1 cellular context compared by ENCODE assay signal in the genomic region with DNA sequence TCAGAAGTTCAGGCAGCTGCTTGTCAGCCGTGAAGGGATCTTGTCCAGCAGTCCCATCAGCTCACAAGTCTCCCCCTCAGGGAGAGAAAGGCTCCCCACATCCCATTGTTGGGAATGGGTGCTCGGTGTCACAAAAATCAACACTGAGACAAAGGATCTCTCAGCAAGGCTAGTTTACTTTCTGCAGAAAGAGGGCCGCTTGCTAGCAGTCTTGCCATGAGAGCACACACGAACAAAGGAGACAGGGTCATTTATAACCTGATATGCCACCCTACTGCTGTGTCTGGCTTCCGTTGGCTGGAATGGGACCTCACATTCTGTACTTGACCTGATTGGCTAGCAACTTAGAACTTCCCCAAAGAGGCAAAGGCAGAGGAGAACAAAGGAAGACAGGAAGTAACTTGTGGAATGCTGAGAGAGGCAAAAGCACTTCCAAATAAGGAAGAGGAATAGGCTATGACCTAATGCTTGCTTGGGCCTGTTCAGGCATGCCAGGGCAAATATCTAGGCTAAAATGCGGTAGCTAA.
TF ChIP-seq lines count a peak whose summit lies in the region.

No MANE protein-coding gene starts in this region.

TF ChIP-seq in HEK293, 187 proteins besides CTCF, POLR2A, EP300 and RAD21 (continued from another document):
- no peak for TF ChIP-seq HOXA7 (CRISPR knock-in tag; IDR thresholded peaks at IDR 0.05; ENCODE audit: borderline replicate concordance)
- TF ChIP-seq SALL2 (tag by site-specific recombination; IDR thresholded peaks at IDR 0.05; ENCODE audit: borderline replicate concordance), result no peak
- TF ChIP-seq ZIC2 (tag by site-specific recombination; IDR thresholded peaks at IDR 0.05), result peak; percentile 23; the same call in 1 of the 2 replicates
- TF ChIP-seq, protein P1, sequence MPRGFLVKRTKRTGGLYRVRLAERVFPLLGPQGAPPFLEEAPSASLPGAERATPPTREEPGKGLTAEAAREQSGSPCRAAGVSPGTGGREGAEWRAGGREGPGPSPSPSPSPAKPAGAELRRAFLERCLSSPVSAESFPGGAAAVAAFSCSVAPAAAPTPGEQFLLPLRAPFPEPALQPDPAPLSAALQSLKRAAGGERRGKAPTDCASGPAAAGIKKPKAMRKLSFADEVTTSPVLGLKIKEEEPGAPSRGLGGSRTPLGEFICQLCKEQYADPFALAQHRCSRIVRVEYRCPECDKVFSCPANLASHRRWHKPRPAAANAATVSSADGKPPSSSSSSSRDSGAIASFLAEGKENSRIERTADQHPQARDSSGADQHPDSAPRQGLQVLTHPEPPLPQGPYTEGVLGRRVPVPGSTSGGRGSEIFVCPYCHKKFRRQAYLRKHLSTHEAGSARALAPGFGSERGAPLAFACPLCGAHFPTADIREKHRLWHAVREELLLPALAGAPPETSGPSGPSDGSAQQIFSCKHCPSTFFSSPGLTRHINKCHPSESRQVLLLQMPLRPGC (tag by site-specific recombination; IDR thresholded peaks at IDR 0.05), result no peak
- TF ChIP-seq ZNF785 (tag by site-specific recombination; IDR thresholded peaks at IDR 0.05), result no peak
- TF ChIP-seq SP2 (tag by site-specific recombination; IDR thresholded peaks at IDR 0.05), result peak; percentile 74
- no peak for TF ChIP-seq ZNF768 (tag by site-specific recombination; IDR thresholded peaks at IDR 0.05)
- TF ChIP-seq ZNF701 (tag by site-specific recombination; IDR thresholded peaks at IDR 0.05), result no peak
- TF ChIP-seq, protein P2, sequence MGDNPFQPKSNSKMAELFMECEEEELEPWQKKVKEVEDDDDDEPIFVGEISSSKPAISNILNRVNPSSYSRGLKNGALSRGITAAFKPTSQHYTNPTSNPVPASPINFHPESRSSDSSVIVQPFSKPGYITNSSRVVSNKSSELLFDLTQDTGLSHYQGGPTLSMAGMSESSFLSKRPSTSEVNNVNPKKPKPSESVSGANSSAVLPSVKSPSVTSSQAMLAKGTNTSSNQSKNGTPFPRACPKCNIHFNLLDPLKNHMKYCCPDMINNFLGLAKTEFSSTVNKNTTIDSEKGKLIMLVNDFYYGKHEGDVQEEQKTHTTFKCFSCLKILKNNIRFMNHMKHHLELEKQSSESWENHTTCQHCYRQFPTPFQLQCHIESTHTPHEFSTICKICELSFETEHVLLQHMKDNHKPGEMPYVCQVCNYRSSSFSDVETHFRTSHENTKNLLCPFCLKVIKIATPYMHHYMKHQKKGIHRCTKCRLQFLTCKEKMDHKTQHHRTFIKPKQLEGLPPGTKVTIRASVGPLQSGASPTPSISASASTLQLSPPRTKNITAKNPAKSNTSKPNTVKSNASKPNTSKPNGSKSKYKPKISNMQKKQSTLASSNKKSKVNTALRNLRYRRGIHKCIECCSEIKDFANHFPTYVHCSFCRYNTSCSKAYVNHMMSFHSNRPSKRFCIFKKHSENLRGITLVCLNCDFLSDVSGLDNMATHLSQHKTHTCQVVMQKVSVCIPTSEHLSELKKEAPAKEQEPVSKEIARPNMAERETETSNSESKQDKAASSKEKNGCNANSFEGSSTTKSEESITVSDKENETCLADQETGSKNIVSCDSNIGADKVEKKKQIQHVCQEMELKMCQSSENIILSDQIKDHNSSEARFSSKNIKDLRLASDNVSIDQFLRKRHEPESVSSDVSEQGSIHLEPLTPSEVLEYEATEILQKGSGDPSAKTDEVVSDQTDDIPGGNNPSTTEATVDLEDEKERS (tag by site-specific recombination; IDR thresholded peaks at IDR 0.05), result no peak
- TF ChIP-seq ZFP37 (tag by site-specific recombination; IDR thresholded peaks at IDR 0.05), result no peak
- TF ChIP-seq, protein P3, sequence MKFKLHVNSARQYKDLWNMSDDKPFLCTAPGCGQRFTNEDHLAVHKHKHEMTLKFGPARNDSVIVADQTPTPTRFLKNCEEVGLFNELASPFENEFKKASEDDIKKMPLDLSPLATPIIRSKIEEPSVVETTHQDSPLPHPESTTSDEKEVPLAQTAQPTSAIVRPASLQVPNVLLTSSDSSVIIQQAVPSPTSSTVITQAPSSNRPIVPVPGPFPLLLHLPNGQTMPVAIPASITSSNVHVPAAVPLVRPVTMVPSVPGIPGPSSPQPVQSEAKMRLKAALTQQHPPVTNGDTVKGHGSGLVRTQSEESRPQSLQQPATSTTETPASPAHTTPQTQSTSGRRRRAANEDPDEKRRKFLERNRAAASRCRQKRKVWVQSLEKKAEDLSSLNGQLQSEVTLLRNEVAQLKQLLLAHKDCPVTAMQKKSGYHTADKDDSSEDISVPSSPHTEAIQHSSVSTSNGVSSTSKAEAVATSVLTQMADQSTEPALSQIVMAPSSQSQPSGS (tag by site-specific recombination; IDR thresholded peaks at IDR 0.05; ENCODE audit: low read depth), result peak; percentile 15; the same call in 1 of the 2 replicates
- 0 out of 2 replicates have a peak, but pooled peaks have one; percentile 37 for TF ChIP-seq ZSCAN30 (tag by site-specific recombination; IDR thresholded peaks at IDR 0.05)
- no peak for TF ChIP-seq HOXD13 (CRISPR knock-in tag; IDR thresholded peaks at IDR 0.05; ENCODE audit: borderline replicate concordance)
- TF ChIP-seq PRDM1 (tag by site-specific recombination; IDR thresholded peaks at IDR 0.05), result no peak
- no peak for TF ChIP-seq ZNF610 (tag by site-specific recombination; IDR thresholded peaks at IDR 0.05; ENCODE audit: borderline replicate concordance)
- TF ChIP-seq ZNF341 (tag by site-specific recombination; IDR thresholded peaks at IDR 0.05; ENCODE audit: low read depth), result no peak
- TF ChIP-seq, protein P4, sequence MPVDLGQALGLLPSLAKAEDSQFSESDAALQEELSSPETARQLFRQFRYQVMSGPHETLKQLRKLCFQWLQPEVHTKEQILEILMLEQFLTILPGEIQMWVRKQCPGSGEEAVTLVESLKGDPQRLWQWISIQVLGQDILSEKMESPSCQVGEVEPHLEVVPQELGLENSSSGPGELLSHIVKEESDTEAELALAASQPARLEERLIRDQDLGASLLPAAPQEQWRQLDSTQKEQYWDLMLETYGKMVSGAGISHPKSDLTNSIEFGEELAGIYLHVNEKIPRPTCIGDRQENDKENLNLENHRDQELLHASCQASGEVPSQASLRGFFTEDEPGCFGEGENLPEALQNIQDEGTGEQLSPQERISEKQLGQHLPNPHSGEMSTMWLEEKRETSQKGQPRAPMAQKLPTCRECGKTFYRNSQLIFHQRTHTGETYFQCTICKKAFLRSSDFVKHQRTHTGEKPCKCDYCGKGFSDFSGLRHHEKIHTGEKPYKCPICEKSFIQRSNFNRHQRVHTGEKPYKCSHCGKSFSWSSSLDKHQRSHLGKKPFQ (tag by site-specific recombination; IDR thresholded peaks at IDR 0.05), result no peak
- TF ChIP-seq ZNF747 (tag by site-specific recombination; IDR thresholded peaks at IDR 0.05), result no peak
- no peak for TF ChIP-seq ZNF423 (tag by site-specific recombination; IDR thresholded peaks at IDR 0.05)
- no peak for TF ChIP-seq ZNF324 (tag by site-specific recombination; IDR thresholded peaks at IDR 0.05)
